ENCODE assay signal across 9 cellular contexts in the genomic region with DNA sequence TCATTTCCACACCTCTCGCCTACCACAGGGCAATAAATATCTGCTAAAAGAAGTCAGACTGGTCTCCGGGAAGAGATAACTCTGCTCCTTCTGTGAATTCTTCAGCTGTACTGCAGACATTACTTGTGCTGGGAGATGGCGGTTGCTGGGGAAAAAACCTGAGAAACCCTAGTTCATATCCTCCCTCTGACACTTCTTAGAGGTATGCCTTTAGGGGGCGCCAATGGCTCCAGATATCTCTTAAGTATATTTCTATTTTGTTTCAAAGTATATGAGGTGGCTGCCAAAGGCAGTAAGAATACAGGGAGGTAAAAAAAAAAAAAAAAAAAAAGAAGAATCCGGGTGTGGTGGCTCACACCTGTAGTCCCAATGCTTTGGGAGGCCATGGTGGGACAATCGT.
DNase-seq lines count a peak whose midpoint lies in the region; ATAC-seq, FAIRE-seq and TF ChIP-seq lines count a peak whose summit lies in the region.
"Had no signal": no experiment of that assay in that cellular context is flagged by ENCODE, and none has a peak within 500 bp of the region (broad histone marks: within the 10 kb centered on the region; RNA-seq: fewer than 3 reads in every experiment).

No MANE protein-coding gene starts in this region.

- H3K9me3 Mint-ChIP-seq in activated T-cell treated with anti-CD3 and anti-CD28 coated beads, Interleukin-2, amount 50 U/mL, for 4 hours = no peaks in the 10 kb centered on the region
- H3K9me3 Mint-ChIP-seq: naive B cell had no signal

- H3K4me1 Mint-ChIP-seq in activated T-cell treated with anti-CD3 and anti-CD28 coated beads, Interleukin-2, amount 50 U/mL, for 4 hours (ENCODE audit: low read depth) = no peaks in the 10 kb centered on the region

- no peaks in the 10 kb centered on the region for H3K79me2 ChIP-seq in K562 (ENCODE audit: control insufficient read depth, insufficient read depth, low read length)

- no peak for TF ChIP-seq EP300 in K562 (IDR thresholded peaks at IDR 0.05; ENCODE audit: low read length)

- no peaks in the 10 kb centered on the region for H4K20me1 ChIP-seq in K562 (replicated peaks; ENCODE audit: control insufficient read depth, insufficient read depth, low read length)

- H2AFZ ChIP-seq in K562 (ENCODE audit: low read depth, low read length) = no peak overlapping the region

- WGBS in K562 (ENCODE audit: insufficient coverage, low coverage, missing lambda C conversion rate) = 31% methylated on average over 4 of the region's 6 CpGs

- H3K9ac ChIP-seq in K562 (ENCODE audit: insufficient read depth in 1 of 2, low read depth in 2 of 2, low read length in 2 of 2) = no peak overlapping the region

- H3K27me3 Mint-ChIP-seq in activated T-cell treated with anti-CD3 and anti-CD28 coated beads, Interleukin-2, amount 50 U/mL, for 4 hours (ENCODE audit: low read depth) = no peaks in the 10 kb centered on the region
- H3K27me3 Mint-ChIP-seq: naive B cell had no signal

- TF ChIP-seq RAD21 in K562 (CRISPR knock-in tag; conservative IDR thresholded peaks at IDR 0.05 in 1 of 2, IDR thresholded peaks at IDR 0.05 in 1 of 2) = 0 out of 4 replicates have a peak, but pooled peaks of 1 of the 2 experiments have one; percentile 24

- POLR2A ChIA-PET in K562 (lab: Yijun Ruan, JAX) = no interaction called here

- intact Hi-C loops in K562 (cut with micrococcal nuclease) (loop anchor here (10.0 kb wide), 1 partner anchor 259 kb away; no protein-coding TSS in a partner anchor), vagina (cut with DNase I) (no loop called here)

- peaks cover 0 to under 1% of the 10 kb centered on the region in 2 experiments; a peak in 1 of 5 replicates for H3K27me3 ChIP-seq in K562 (ENCODE audit: control insufficient read depth in 2 of 2, insufficient read depth in 2 of 2, low read length in 2 of 2)
- no peaks in the 10 kb centered on the region for H3K27me3 ChIP-seq in vagina

- H3K36me3 Mint-ChIP-seq in activated T-cell treated with anti-CD3 and anti-CD28 coated beads, Interleukin-2, amount 50 U/mL, for 4 hours (ENCODE audit: insufficient read depth) = no peaks in the 10 kb centered on the region
- H3K36me3 Mint-ChIP-seq: naive B cell had no signal

- DNase-seq in activated T-cell treated with anti-CD3 and anti-CD28 coated beads for 48 hours (ENCODE audit: low read depth) (peak; percentile 3), KG1 (lab: John Stamatoyannopoulos, UW) (peak; percentile 7), K562 (ENCODE audit: extremely low read depth in 1 of 4, low spot score in 3 of 4) (peak in 1 of 4 experiments; percentile 31), pulmonary artery endothelial cell (ENCODE audit: low read depth, low spot score) (peak; percentile 53), NCI-H446 treated with DMSO at 0.1 percent for 48 hours (lab: John Stamatoyannopoulos, UW) (no peak), vagina (ENCODE audit: extremely low spot score in 2 of 2) (no peak)
- DNase-seq in activated T-cell treated with anti-CD3 and anti-CD28 coated beads, Interleukin-2, amount 50 U/mL, for 4 hours = no peak
- DNase-seq: naive B cell had no signal

- no peak overlapping the region for H3K4me3 Mint-ChIP-seq in activated T-cell treated with anti-CD3 and anti-CD28 coated beads, Interleukin-2, amount 50 U/mL, for 4 hours
- H3K4me3 Mint-ChIP-seq: naive B cell had no signal

- no peak for FAIRE-seq in K562 (lab: Jason Lieb, UNC)

- TF ChIP-seq CTCF in K562 (IDR thresholded peaks at IDR 0.05 in 2 of 3, conservative IDR thresholded peaks at IDR 0.05 in 1 of 3; ENCODE audit: insufficient read depth in 2 of 3, low read depth in 1 of 3, low read length in 3 of 3) (peak in 2 of 3 experiments; percentile 11 to 37; a peak in 2 of 6 replicates), vagina (IDR thresholded peaks at IDR 0.05) (no peak)

- H3K9me3 ChIP-seq in K562 (replicated peaks; ENCODE audit: control insufficient read depth, insufficient read depth, low read depth, low read length) = no peaks in the 10 kb centered on the region
- no peaks in the 10 kb centered on the region for H3K9me3 ChIP-seq in vagina

- H3K4me3 ChIP-seq in K562 (no peak overlapping the region), vagina (no peak overlapping the region)

- no peaks in the 10 kb centered on the region for H3K4me1 ChIP-seq in K562 (replicated peaks in 1 of 2; ENCODE audit: control insufficient read depth in 2 of 2, insufficient read depth in 2 of 2, low read length in 2 of 2)
- H3K4me1 ChIP-seq in vagina = no peaks in the 10 kb centered on the region

- in situ Hi-C loops in K562 (cut with MboI) = no loop called here

- no TSS peak for BruUV-seq in K562 (replicated peaks; lab: Mats Ljungman, UMichigan)

- no peak for TF ChIP-seq POLR2A in K562 (conservative IDR thresholded peaks at IDR 0.05)
- no peak for TF ChIP-seq POLR2A in vagina (IDR thresholded peaks at IDR 0.05)

- CTCF ChIA-PET in K562 (lab: Yijun Ruan, JAX; ENCODE audit: low intra/inter-chr PET ratio) = no interaction called here

- no peaks in the 10 kb centered on the region for H3K36me3 ChIP-seq in K562 (ENCODE audit: control insufficient read depth, insufficient read depth, low read length)
- H3K36me3 ChIP-seq in vagina = no peaks in the 10 kb centered on the region

- no peaks in the 10 kb centered on the region for H3K9me1 ChIP-seq in K562 (ENCODE audit: control insufficient read depth, insufficient read depth, low read length)

- H3K4me2 ChIP-seq in K562 (ENCODE audit: insufficient read depth, low read length) = no peak overlapping the region

- ATAC-seq in activated T-cell treated with anti-CD3 and anti-CD28 coated beads, Interleukin-2, amount 50 U/mL, for 4 hours = no peak
- ATAC-seq in K562 (peak; percentile 62; the same call in 2 of the 3 replicates), HG03571 (IDR thresholded peaks at IDR 0.05; ENCODE audit: unreplicated experiment) (no peak)

- H3K27ac ChIP-seq in K562 (ENCODE audit: extremely low read depth, low read depth, low read length) (no peak overlapping the region), vagina (no peak overlapping the region)

TF ChIP-seq in K562, 482 proteins besides CTCF, POLR2A, EP300 and RAD21 (continues in another document):
- TF ChIP-seq RB1 (IDR thresholded peaks at IDR 0.05; ENCODE audit: low read depth) = no peak
- no peak for TF ChIP-seq SMARCE1 (IDR thresholded peaks at IDR 0.05)
- no peak for TF ChIP-seq CREM (IDR thresholded peaks at IDR 0.05; ENCODE audit: low read depth)
- TF ChIP-seq, protein P1, sequence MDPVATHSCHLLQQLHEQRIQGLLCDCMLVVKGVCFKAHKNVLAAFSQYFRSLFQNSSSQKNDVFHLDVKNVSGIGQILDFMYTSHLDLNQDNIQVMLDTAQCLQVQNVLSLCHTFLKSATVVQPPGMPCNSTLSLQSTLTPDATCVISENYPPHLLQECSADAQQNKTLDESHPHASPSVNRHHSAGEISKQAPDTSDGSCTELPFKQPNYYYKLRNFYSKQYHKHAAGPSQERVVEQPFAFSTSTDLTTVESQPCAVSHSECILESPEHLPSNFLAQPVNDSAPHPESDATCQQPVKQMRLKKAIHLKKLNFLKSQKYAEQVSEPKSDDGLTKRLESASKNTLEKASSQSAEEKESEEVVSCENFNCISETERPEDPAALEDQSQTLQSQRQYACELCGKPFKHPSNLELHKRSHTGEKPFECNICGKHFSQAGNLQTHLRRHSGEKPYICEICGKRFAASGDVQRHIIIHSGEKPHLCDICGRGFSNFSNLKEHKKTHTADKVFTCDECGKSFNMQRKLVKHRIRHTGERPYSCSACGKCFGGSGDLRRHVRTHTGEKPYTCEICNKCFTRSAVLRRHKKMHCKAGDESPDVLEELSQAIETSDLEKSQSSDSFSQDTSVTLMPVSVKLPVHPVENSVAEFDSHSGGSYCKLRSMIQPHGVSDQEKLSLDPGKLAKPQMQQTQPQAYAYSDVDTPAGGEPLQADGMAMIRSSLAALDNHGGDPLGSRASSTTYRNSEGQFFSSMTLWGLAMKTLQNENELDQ (CRISPR knock-in tag; IDR thresholded peaks at IDR 0.05; ENCODE audit: borderline replicate concordance) = no peak
- TF ChIP-seq HMGN3 (IDR thresholded peaks at IDR 0.05; ENCODE audit: borderline replicate concordance, extremely low read depth, insufficient read length, low read depth, low read length) = no peak
- no peak for TF ChIP-seq ZNF707 (CRISPR knock-in tag; conservative IDR thresholded peaks at IDR 0.05)
- no peak for TF ChIP-seq KAT7 (CRISPR knock-in tag; IDR thresholded peaks at IDR 0.05; ENCODE audit: borderline replicate concordance)
- TF ChIP-seq EWSR1 (IDR thresholded peaks at IDR 0.05; ENCODE audit: borderline replicate concordance, low read depth, partially characterized antibody) = no peak
- TF ChIP-seq, protein P2, sequence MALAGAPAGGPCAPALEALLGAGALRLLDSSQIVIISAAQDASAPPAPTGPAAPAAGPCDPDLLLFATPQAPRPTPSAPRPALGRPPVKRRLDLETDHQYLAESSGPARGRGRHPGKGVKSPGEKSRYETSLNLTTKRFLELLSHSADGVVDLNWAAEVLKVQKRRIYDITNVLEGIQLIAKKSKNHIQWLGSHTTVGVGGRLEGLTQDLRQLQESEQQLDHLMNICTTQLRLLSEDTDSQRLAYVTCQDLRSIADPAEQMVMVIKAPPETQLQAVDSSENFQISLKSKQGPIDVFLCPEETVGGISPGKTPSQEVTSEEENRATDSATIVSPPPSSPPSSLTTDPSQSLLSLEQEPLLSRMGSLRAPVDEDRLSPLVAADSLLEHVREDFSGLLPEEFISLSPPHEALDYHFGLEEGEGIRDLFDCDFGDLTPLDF (CRISPR knock-in tag; IDR thresholded peaks at IDR 0.05) = no peak
- TF ChIP-seq, protein P3, sequence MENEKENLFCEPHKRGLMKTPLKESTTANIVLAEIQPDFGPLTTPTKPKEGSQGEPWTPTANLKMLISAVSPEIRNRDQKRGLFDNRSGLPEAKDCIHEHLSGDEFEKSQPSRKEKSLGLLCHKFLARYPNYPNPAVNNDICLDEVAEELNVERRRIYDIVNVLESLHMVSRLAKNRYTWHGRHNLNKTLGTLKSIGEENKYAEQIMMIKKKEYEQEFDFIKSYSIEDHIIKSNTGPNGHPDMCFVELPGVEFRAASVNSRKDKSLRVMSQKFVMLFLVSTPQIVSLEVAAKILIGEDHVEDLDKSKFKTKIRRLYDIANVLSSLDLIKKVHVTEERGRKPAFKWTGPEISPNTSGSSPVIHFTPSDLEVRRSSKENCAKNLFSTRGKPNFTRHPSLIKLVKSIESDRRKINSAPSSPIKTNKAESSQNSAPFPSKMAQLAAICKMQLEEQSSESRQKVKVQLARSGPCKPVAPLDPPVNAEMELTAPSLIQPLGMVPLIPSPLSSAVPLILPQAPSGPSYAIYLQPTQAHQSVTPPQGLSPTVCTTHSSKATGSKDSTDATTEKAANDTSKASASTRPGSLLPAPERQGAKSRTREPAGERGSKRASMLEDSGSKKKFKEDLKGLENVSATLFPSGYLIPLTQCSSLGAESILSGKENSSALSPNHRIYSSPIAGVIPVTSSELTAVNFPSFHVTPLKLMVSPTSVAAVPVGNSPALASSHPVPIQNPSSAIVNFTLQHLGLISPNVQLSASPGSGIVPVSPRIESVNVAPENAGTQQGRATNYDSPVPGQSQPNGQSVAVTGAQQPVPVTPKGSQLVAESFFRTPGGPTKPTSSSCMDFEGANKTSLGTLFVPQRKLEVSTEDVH (IDR thresholded peaks at IDR 0.05; ENCODE audit: low read depth, partially characterized antibody) = no peak

Comparison
In these comparisons a context has a peak if more than half of its experiments do, and no peak if none do; other contexts are left out.
1. DNase-seq: peak in activated T-cell treated with anti-CD3 and anti-CD28 coated beads for 48 hours (single experiment), KG1 (single experiment) and pulmonary artery endothelial cell (single experiment); none in activated T-cell treated with anti-CD3 and anti-CD28 coated beads, Interleukin-2, amount 50 U/mL, for 4 hours (single experiment), NCI-H446 treated with DMSO at 0.1 percent for 48 hours (single experiment) and vagina (0 of 2).
2. CTCF ChIP-seq: peak in K562 (2 of 3); none in vagina (0 of 3).